ENCODE assay signal across 8 cellular contexts in genomic region chr11:47847537-47847891, GRCh38. TPM values are rescaled to one million over a fixed set of nuclear protein-coding genes. Genes with fewer than 3 reads are reported as not detected.
DNase-seq lines count a peak whose midpoint lies in the region; ATAC-seq, FAIRE-seq and TF ChIP-seq lines count a peak whose summit lies in the region.

No MANE protein-coding gene starts in this region.

- H3K36me3 Mint-ChIP-seq in astrocyte (ENCODE audit: low read depth, unreplicated experiment) = peaks cover 5% of the 10 kb centered on the region

- ATAC-seq in right lobe of liver (no peak), HG03342 (IDR thresholded peaks at IDR 0.05; ENCODE audit: unreplicated experiment) (no peak), HG03521 (IDR thresholded peaks at IDR 0.05; ENCODE audit: unreplicated experiment) (no peak)

- peak overlapping the region; percentile 84 for H3K9ac ChIP-seq in astrocyte (ENCODE audit: low read length)

- peak overlapping the region; percentile 90 for H2AFZ ChIP-seq in astrocyte (ENCODE audit: low read depth, low read length)

- peaks cover 20% of the 10 kb centered on the region for H4K20me1 ChIP-seq in astrocyte (ENCODE audit: insufficient read depth, low read length)

- H3K27ac Mint-ChIP-seq in astrocyte (ENCODE audit: unreplicated experiment) = no peak overlapping the region

- H3K27me3 Mint-ChIP-seq in astrocyte (ENCODE audit: low read depth, unreplicated experiment) = peaks cover 3% of the 10 kb centered on the region

- no peak for TF ChIP-seq POLR2A in right lobe of liver (IDR thresholded peaks at IDR 0.05)

- H3K36me3 ChIP-seq in astrocyte (ENCODE audit: insufficient read depth, low read length) (peaks cover 10% of the 10 kb centered on the region), right lobe of liver (peaks cover 0 to 22% (median 6%) of the 10 kb centered on the region in 4 donors), thymus (ENCODE audit: control insufficient read depth, insufficient read depth) (peaks cover 24% of the 10 kb centered on the region)

- H3K9me3 Mint-ChIP-seq in astrocyte (ENCODE audit: unreplicated experiment) = no peaks in the 10 kb centered on the region

- H3K4me2 ChIP-seq in astrocyte (ENCODE audit: low read length) = peak overlapping the region; percentile 90

- no peaks in the 10 kb centered on the region for H3K27me3 ChIP-seq in astrocyte (ENCODE audit: insufficient read depth, low read length)
- no peaks in the 10 kb centered on the region for H3K27me3 ChIP-seq in right lobe of liver
- H3K27me3 ChIP-seq in thymus (ENCODE audit: control insufficient read depth, insufficient read depth) = no peaks in the 10 kb centered on the region

- 5% methylated on average over 8 of the region's 8 CpGs for WGBS in right lobe of liver (ENCODE audit: insufficient coverage, low coverage, low lambda C conversion rate, missing lambda C conversion rate)
- 7% methylated on average over 8 of the region's 8 CpGs for WGBS in thymus

- FAIRE-seq in astrocyte (lab: Jason Lieb, UNC) = no peak

- no peaks in the 10 kb centered on the region for H3K9me3 ChIP-seq in astrocyte (ENCODE audit: insufficient read depth, low read depth, low read length)
- no peaks in the 10 kb centered on the region for H3K9me3 ChIP-seq in right lobe of liver
- H3K9me3 ChIP-seq in thymus (ENCODE audit: control insufficient read depth) = no peaks in the 10 kb centered on the region

- H3K4me1 ChIP-seq in astrocyte (ENCODE audit: insufficient read depth, low read length) (peaks cover 19% of the 10 kb centered on the region), right lobe of liver (peaks cover 0 to 7% (median 3%) of the 10 kb centered on the region in 4 donors), thymus (ENCODE audit: control insufficient read depth, insufficient read depth, low read length) (peaks cover 17% of the 10 kb centered on the region)

- H3K27ac ChIP-seq in astrocyte (ENCODE audit: low read depth, low read length) (peak overlapping the region; percentile 74), right lobe of liver (peak overlapping the region; percentile 80 to 93 (median 85)), thymus (ENCODE audit: low read depth) (peak overlapping the region; percentile 96)

- H3K4me3 Mint-ChIP-seq in astrocyte (ENCODE audit: unreplicated experiment) = peak overlapping the region; percentile 95

- peak; percentile 41 for DNase-seq in activated T-cell treated with anti-CD3 and anti-CD28 coated beads for 24 hours (ENCODE audit: low read depth)
- no peak for DNase-seq in activated T-cell treated with anti-CD3 and anti-CD28 coated beads for 4 hours
- no peak for DNase-seq in astrocyte (ENCODE audit: low read depth)
- peak in 1 of 3 donors; percentile 39 for DNase-seq in right lobe of liver
- DNase-seq in head of caudate nucleus = no peak

- peaks cover 13% of the 10 kb centered on the region for H3K4me1 Mint-ChIP-seq in astrocyte (ENCODE audit: low read depth, unreplicated experiment)

- H3K79me2 ChIP-seq in astrocyte (ENCODE audit: insufficient read depth, low read length) = peaks cover 42% of the 10 kb centered on the region

- H3K4me3 ChIP-seq in astrocyte (ENCODE audit: insufficient read depth, low read depth, low read length) = peak overlapping the region; percentile 71
- peak overlapping the region; percentile 76 to 89 (median 85) for H3K4me3 ChIP-seq in right lobe of liver
- H3K4me3 ChIP-seq in thymus (ENCODE audit: low read length) = peak overlapping the region; percentile 97

- intact Hi-C loops in right lobe of liver (cut with DNase I) = no loop called here
- intact Hi-C loops in head of caudate nucleus (cut with DNase I) = loop anchor here (5.0 to 10.0 kb wide), 3 partner anchors 80 to 257 kb away; partner anchors contain the start of genes FNBP4 and MTCH2

- TF ChIP-seq CTCF in astrocyte (IDR thresholded peaks at IDR 0.05; ENCODE audit: insufficient read depth, low read depth, low read length) (no peak), right lobe of liver (IDR thresholded peaks at IDR 0.05) (no peak)

RNA-seq across cellular contexts. Expression of gene NUP160, which starts 0.6 kb away (rescaled TPM):
- total RNA-seq in astrocyte = 22.9 and 23.8 TPM in 2 replicates
- 10 to 100 TPM in 5 of 6 experiments, 1 to 10 TPM in 1; 9.5 to 14.3 (median 11.2) TPM for total RNA-seq in right lobe of liver
- polyA plus RNA-seq in thymus = 24.6 TPM
